17 cellular contexts compared by ENCODE assay signal in genomic region chr18:6778459-6778858, GRCh38.
"Had no signal": no experiment of that assay in that cellular context is flagged by ENCODE, and none has a peak within 500 bp of the region (broad histone marks: within the 10 kb centered on the region; RNA-seq: fewer than 3 reads in every experiment).

No MANE protein-coding gene starts in this region.

- H3K36me3 Mint-ChIP-seq: naive B cell; stimulated activated memory B cell treated with anti-CD40 and anti-IgM and Interleukin-4, amounts not matched to agents 10 μg/mL and 1 μg/mL and 100 μg/mL, for 72 hours had no signal

- DNase-seq: effector CD4-positive, alpha-beta T cell; gastrocnemius medialis; mammary epithelial cell; naive B cell; nephron progenitor cell; psoas muscle; retina; spleen; stimulated activated CD4-positive, alpha-beta T cell treated with anti-CD3 and anti-CD28 coated beads, Interleukin-15, amount 100 ng/mL, for 24 hours; stimulated activated CD4-positive, alpha-beta T cell treated with anti-CD3 and anti-CD28 coated beads, Interleukin-1b, Interleukin-23, amount 100 ng/mL, for 48 hours; stimulated activated CD4-positive, alpha-beta T cell treated with anti-CD3 and anti-CD28 coated beads, Interleukin-4, amount 100 ng/mL, for 24 hours; tibial artery had no signal

- H3K9ac ChIP-seq: parathyroid adenoma had no signal

- H3K4me3 ChIP-seq: coronary artery, esophagus muscularis mucosa, gastrocnemius medialis, psoas muscle, spleen, tibial artery had no signal

- H3K79me2 ChIP-seq: parathyroid adenoma had no signal

- H3K27me3 ChIP-seq: esophagus muscularis mucosa, gastrocnemius medialis, spleen, tibial artery had no signal

- H3K9me3 Mint-ChIP-seq: nephron progenitor cell; stimulated activated memory B cell treated with anti-CD40 and anti-IgM and Interleukin-4, amounts not matched to agents 10 μg/mL and 1 μg/mL and 100 μg/mL, for 72 hours had no signal

- H3K36me3 ChIP-seq: esophagus muscularis mucosa, gastrocnemius medialis, spleen, tibial artery had no signal

- H3K4me3 Mint-ChIP-seq: naive B cell; nephron progenitor cell; stimulated activated memory B cell treated with anti-CD40 and anti-IgM and Interleukin-4, amounts not matched to agents 10 μg/mL and 1 μg/mL and 100 μg/mL, for 72 hours; stimulated activated naive CD8-positive, alpha-beta T cell treated with anti-CD3 and anti-CD28 coated beads, Interleukin-15, Interleukin-2, amounts not matched to agents 100 ng/mL and 50 ng/mL, for 24 hours had no signal

- H3K4me1 Mint-ChIP-seq: naive B cell; stimulated activated memory B cell treated with anti-CD40 and anti-IgM and Interleukin-4, amounts not matched to agents 10 μg/mL and 1 μg/mL and 100 μg/mL, for 72 hours had no signal

- H3K27me3 Mint-ChIP-seq: stimulated activated memory B cell treated with anti-CD40 and anti-IgM and Interleukin-4, amounts not matched to agents 10 μg/mL and 1 μg/mL and 100 μg/mL, for 72 hours; stimulated activated naive CD8-positive, alpha-beta T cell treated with anti-CD3 and anti-CD28 coated beads, Interleukin-15, Interleukin-2, amounts not matched to agents 100 ng/mL and 50 ng/mL, for 24 hours had no signal

- H3K27ac ChIP-seq: coronary artery, esophagus muscularis mucosa, gastrocnemius medialis, parathyroid adenoma, psoas muscle, spleen, tibial artery had no signal

- H3K9me3 ChIP-seq: esophagus muscularis mucosa, gastrocnemius medialis, psoas muscle, spleen, tibial artery had no signal

- H3K27ac Mint-ChIP-seq: naive B cell; nephron progenitor cell; stimulated activated memory B cell treated with anti-CD40 and anti-IgM and Interleukin-4, amounts not matched to agents 10 μg/mL and 1 μg/mL and 100 μg/mL, for 72 hours; stimulated activated naive CD8-positive, alpha-beta T cell treated with anti-CD3 and anti-CD28 coated beads, Interleukin-15, Interleukin-2, amounts not matched to agents 100 ng/mL and 50 ng/mL, for 24 hours had no signal
